9 cellular contexts compared by ENCODE assay signal in genomic region chr15:90419202-90419601, GRCh38. TPM values are rescaled to one million over a fixed set of nuclear protein-coding genes. Genes with fewer than 3 reads are reported as not detected.
A peak's percentile ranks its signal among the peaks of the same experiment; 100 is the strongest.
DNase-seq lines count a peak whose midpoint lies in the region; ATAC-seq, FAIRE-seq and TF ChIP-seq lines count a peak whose summit lies in the region.
"Had no signal": no experiment of that assay in that cellular context is flagged by ENCODE, and none has a peak within 500 bp of the region (broad histone marks: within the 10 kb centered on the region; RNA-seq: fewer than 3 reads in every experiment).

No MANE protein-coding gene starts in this region.

- peak overlapping the region; percentile 93 for H3K27ac Mint-ChIP-seq in activated CD4-positive, alpha-beta T cell treated with anti-CD3 and anti-CD28 coated beads for 36 hours

- no peak for DNase-seq in activated CD4-positive, alpha-beta T cell treated with anti-CD3 and anti-CD28 coated beads for 36 hours
- DNase-seq in activated CD4-positive, alpha-beta T cell treated with anti-CD3 and anti-CD28 coated beads, Interleukin-2, amount 50 U/mL, for 48 hours, result no peak
- DNase-seq in PC-9, result no peak
- no peak for DNase-seq in epithelial cell of prostate (ENCODE audit: low read depth, low spot score)
- no peak for DNase-seq in HTR-8/SVneo (ENCODE audit: insufficient read length, low spot score)
- no peak for DNase-seq in NCI-H69 (lab: John Stamatoyannopoulos, UW)
- DNase-seq: NCI-H524 treated with DMSO at 0.1 percent for 48 hours had no signal

- H3K9me3 Mint-ChIP-seq in activated CD4-positive, alpha-beta T cell treated with anti-CD3 and anti-CD28 coated beads for 36 hours (ENCODE audit: low read depth), result peaks cover 5% of the 10 kb centered on the region

- POLR2A ChIA-PET in activated CD4-positive, alpha-beta T cell treated with anti-CD3 and anti-CD28 coated beads for 36 hours (lab: Charles Lee), result interaction anchor here (0.7 to 1.1 kb wide), 4 partner anchors 11 to 31 kb away, joined by 3 to 5 read pairs (median 4); partner anchors contain the start of gene IQGAP1
- POLR2A ChIA-PET in PC-9 (lab: Charles Lee; ENCODE audit: unreplicated experiment), result interaction anchor here (0.6 kb wide), 1 partner anchor 31 kb away, joined by 3 read pairs; the partner anchor contains the start of gene IQGAP1

- peaks cover 95% of the 10 kb centered on the region for H3K79me2 ChIP-seq in PC-9 (ENCODE audit: low read depth)

- no peaks in the 10 kb centered on the region for H3K9me3 ChIP-seq in PC-9 (ENCODE audit: insufficient read depth, low read depth)
- no peaks in the 10 kb centered on the region for H3K9me3 ChIP-seq in subcutaneous abdominal adipose tissue (ENCODE audit: control insufficient read depth in 5 of 5, low read length in 5 of 5)

- peaks cover 54% of the 10 kb centered on the region for H3K4me1 ChIP-seq in PC-9 (replicated peaks; ENCODE audit: insufficient read depth)
- peaks cover 0 to 59% (median 56%) of the 10 kb centered on the region in 5 donors for H3K4me1 ChIP-seq in subcutaneous abdominal adipose tissue (ENCODE audit: control insufficient read depth in 5 of 5, insufficient read depth in 5 of 5, low read length in 5 of 5)

- H3K4me3 ChIP-seq in PC-9, result peak overlapping the region; percentile 26; the same call in 1 of the 2 replicates
- no peak overlapping the region for H3K4me3 ChIP-seq in subcutaneous abdominal adipose tissue (ENCODE audit: low read depth in 1 of 5, low read length in 5 of 5)

- peaks cover 20% of the 10 kb centered on the region for H3K36me3 Mint-ChIP-seq in activated CD4-positive, alpha-beta T cell treated with anti-CD3 and anti-CD28 coated beads for 36 hours (ENCODE audit: low read depth)

- peaks cover 6% of the 10 kb centered on the region; the same call in 1 of the 2 replicates for H4K20me1 ChIP-seq in PC-9 (ENCODE audit: insufficient read depth)

- H2AFZ ChIP-seq in PC-9, result no peak overlapping the region

- peaks cover 83% of the 10 kb centered on the region for H3K4me1 Mint-ChIP-seq in activated CD4-positive, alpha-beta T cell treated with anti-CD3 and anti-CD28 coated beads for 36 hours

- CTCF ChIA-PET in activated CD4-positive, alpha-beta T cell treated with anti-CD3 and anti-CD28 coated beads for 36 hours (lab: Charles Lee), result interaction anchor here (1.0 to 2.6 kb wide), 2 partner anchors 19 to 23 kb away, joined by 3 to 10 read pairs; no protein-coding TSS in a partner anchor
- CTCF ChIA-PET in PC-9 (lab: Charles Lee), result no interaction called here

- H3F3A ChIP-seq in PC-9 (ENCODE audit: insufficient read depth, low read depth), result peaks cover 31% of the 10 kb centered on the region

- H3K27me3 ChIP-seq in PC-9 (ENCODE audit: insufficient read depth, low read depth), result no peaks in the 10 kb centered on the region
- H3K27me3 ChIP-seq in subcutaneous abdominal adipose tissue (ENCODE audit: control insufficient read depth in 5 of 5, insufficient read depth in 4 of 5, low read length in 5 of 5), result no peaks in the 10 kb centered on the region

- H3K9ac ChIP-seq in subcutaneous abdominal adipose tissue (ENCODE audit: low read length in 5 of 5), result no peak overlapping the region

- TF ChIP-seq CTCF in PC-9 (conservative IDR thresholded peaks at IDR 0.05), result no peak

- H3K9me2 ChIP-seq in PC-9 (ENCODE audit: insufficient read depth), result no peaks in the 10 kb centered on the region

- peak; percentile 32 for ATAC-seq in activated CD4-positive, alpha-beta T cell treated with anti-CD3 and anti-CD28 coated beads for 36 hours
- ATAC-seq in HG02885 (IDR thresholded peaks at IDR 0.05; ENCODE audit: poor library complexity, unreplicated experiment), result no peak

- H3K4me3 Mint-ChIP-seq in activated CD4-positive, alpha-beta T cell treated with anti-CD3 and anti-CD28 coated beads for 36 hours, result peak overlapping the region; percentile 47

- H3K36me3 ChIP-seq in PC-9 (ENCODE audit: low read depth), result no peaks in the 10 kb centered on the region
- H3K36me3 ChIP-seq in subcutaneous abdominal adipose tissue (ENCODE audit: control insufficient read depth in 5 of 5, insufficient read depth in 5 of 5, low read length in 5 of 5), result no peaks in the 10 kb centered on the region

- H3K27ac ChIP-seq in PC-9, result peak overlapping the region; percentile 83
- peak overlapping the region; percentile 73 for H3K27ac ChIP-seq in epithelial cell of prostate
- peak overlapping the region; percentile 67 for H3K27ac ChIP-seq in subcutaneous abdominal adipose tissue (ENCODE audit: low read depth, low read length)

- intact Hi-C loops in activated CD4-positive, alpha-beta T cell treated with anti-CD3 and anti-CD28 coated beads for 36 hours (cut with DNase I, micrococcal nuclease), result loop anchor here (1.0 to 5.0 kb wide), 7 partner anchors 11 to 527 kb away; partner anchors contain the start of genes IQGAP1 (in 2 of the 2) and AP3S2 (in 1 of the 2)
- intact Hi-C loops in PC-9 (cut with micrococcal nuclease; ENCODE audit: unreplicated experiment), result no loop called here

- H3K4me2 ChIP-seq in PC-9, result peak overlapping the region; percentile 67

- BruUV-seq in PC-9 (replicated peaks; lab: Mats Ljungman, UMichigan), result no TSS peak

- no peak for FAIRE-seq in HTR-8/SVneo (lab: Jason Lieb, UNC)

- H3K27me3 Mint-ChIP-seq in activated CD4-positive, alpha-beta T cell treated with anti-CD3 and anti-CD28 coated beads for 36 hours, result no peaks in the 10 kb centered on the region

RNA-seq across cellular contexts. Expression of gene IQGAP1, which starts 31.2 kb away (rescaled TPM):
- 100 to 1,000 TPM; 181 to 334 TPM for total RNA-seq in activated CD4-positive, alpha-beta T cell treated with anti-CD3 and anti-CD28 coated beads for 36 hours
- total RNA-seq in PC-9 (2021), result 113 and 164 TPM in 2 replicates
